1 cellular context compared by ENCODE assay signal in the genomic region with DNA sequence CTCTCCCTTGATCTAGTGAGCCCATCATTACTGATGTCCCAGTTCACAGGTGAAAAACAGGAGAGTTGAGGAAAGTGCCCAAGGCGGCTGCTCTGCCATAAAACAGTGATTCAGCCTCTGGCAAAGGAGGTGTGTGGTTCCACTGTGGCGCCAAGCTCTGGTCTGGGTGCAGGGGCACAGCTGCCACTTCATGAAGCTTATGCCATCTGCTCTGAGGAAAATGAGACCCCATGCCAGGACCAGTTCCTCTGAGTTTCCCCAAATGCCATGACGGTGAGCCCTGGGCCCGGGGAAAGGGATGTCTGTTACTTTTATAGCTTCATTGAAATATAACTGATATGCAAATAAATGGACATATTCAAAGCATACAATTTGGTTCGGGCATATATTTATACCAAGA.
TF ChIP-seq lines count a peak whose summit lies in the region.

No MANE protein-coding gene starts in this region.

TF ChIP-seq in SK-N-SH treated with all-trans-retinoic acid at 6 μM for 48 hours, 23 proteins besides CTCF, POLR2A, EP300 and RAD21 (continued from another document):
- TF ChIP-seq POU6F1 (CRISPR knock-in tag; IDR thresholded peaks at IDR 0.05; ENCODE audit: borderline replicate concordance, low read depth) (no peak), ZC3H10 (CRISPR knock-in tag; IDR thresholded peaks at IDR 0.05) (no peak)
TF ChIP-seq in SK-N-SH treated with all-trans-retinoic acid at 6 μM for 48 hours: peak in this region for 0.
